Comparison of ENCODE assay signal across 1 cellular context in genomic region chr20:19826179-19826914, GRCh38.
TF ChIP-seq lines count a peak whose summit lies in the region.

No MANE protein-coding gene starts in this region.

TF ChIP-seq in HepG2, 621 proteins besides CTCF, POLR2A, EP300 and RAD21 (continued from another document):
- no peak for TF ChIP-seq ZBTB4 (CRISPR knock-in tag; IDR thresholded peaks at IDR 0.05; ENCODE audit: borderline replicate concordance)
TF ChIP-seq in HepG2: peak in this region for 1.
